8 cellular contexts compared by ENCODE assay signal in genomic region chr17:39687546-39688474, GRCh38. TPM values are rescaled to one million over a fixed set of nuclear protein-coding genes. Genes with fewer than 3 reads are reported as not detected.
DNase-seq lines count a peak whose midpoint lies in the region; ATAC-seq, FAIRE-seq and TF ChIP-seq lines count a peak whose summit lies in the region.

PGAP3 (minus strand) TSS chr17:39688057; CDS start chr17:39688014, 43 bp downstream.

- H3K27me3 Mint-ChIP-seq in T-cell, result no peaks in the 10 kb centered on the region

- TF ChIP-seq POLR2A in GM12891 (IDR thresholded peaks at IDR 0.05; ENCODE audit: low read depth, low read length) (peak; percentile 74), adrenal gland (IDR thresholded peaks at IDR 0.05) (peak in 1 of 2 donors; percentile 35)

- CTCF ChIA-PET in T-cell (lab: Charles Lee), result interaction anchor here in 1 of 2 donors (0.6 to 1.8 kb wide), 7 partner anchors 9 to 66 kb away, joined by 3 to 7 read pairs (median 3); partner anchors contain the start of gene MIEN1

- WGBS in adrenal gland, 4 donors, result 2 to 5% (median 3%) methylated on average over 23 to 45 of the region's 45 CpGs

- ATAC-seq in HG02798 (IDR thresholded peaks at IDR 0.05; ENCODE audit: poor library complexity, unreplicated experiment) (peak; percentile 93), T-cell (replicated peaks in 1 of 4) (peak; percentile 92), left cardiac atrium (peak; percentile 95 to 96), upper lobe of right lung (peak; percentile 95)

- H3K27ac ChIP-seq in adrenal gland, result peak within 1 kb of the TSS in 4 of 5 donors; percentile 54 to 94 (median 78)
- H3K27ac ChIP-seq in upper lobe of right lung, result peak within 1 kb of the TSS; percentile 91

- TF ChIP-seq CTCF in adrenal gland (IDR thresholded peaks at IDR 0.05), result no peak
- TF ChIP-seq CTCF in upper lobe of right lung (IDR thresholded peaks at IDR 0.05), result no peak

- intact Hi-C loops in adrenal gland (cut with DNase I), result no loop called here
- intact Hi-C loops in left cardiac atrium (cut with DNase I), result no loop called here
- intact Hi-C loops in posterior vena cava (cut with DNase I), result loop anchor here in 1 of 2 donors (10.0 kb wide), 1 partner anchor 53 kb away; the partner anchor contains the start of gene STARD3
- intact Hi-C loops in upper lobe of right lung (cut with DNase I), result no loop called here

- H3K4me3 ChIP-seq in adrenal gland (peak within 1 kb of the TSS in 3 of 4 donors; percentile 27 to 66 (median 44)), upper lobe of right lung (peak within 1 kb of the TSS; percentile 79)

- H3K36me3 Mint-ChIP-seq in T-cell, result peaks cover 25% of the 10 kb centered on the region

- H3K9me3 ChIP-seq in adrenal gland (replicated peaks in 1 of 3) (no peaks in the 10 kb centered on the region), upper lobe of right lung (no peaks in the 10 kb centered on the region)

- H3K27me3 ChIP-seq in adrenal gland (no peaks in the 10 kb centered on the region), upper lobe of right lung (no peaks in the 10 kb centered on the region)

- peak; percentile 90 for DNase-seq in GM12891 (ENCODE audit: insufficient read length, low spot score)
- peak; percentile 95 for DNase-seq in NCI-H1417 treated with DMSO at 0.1 percent for 48 hours (lab: John Stamatoyannopoulos, UW)
- peak; percentile 59 to 86 (median 77) for DNase-seq in T-cell
- DNase-seq in adrenal gland, result peak; percentile 79 to 91 (median 85)
- DNase-seq in left cardiac atrium, result peak; percentile 92
- peak; percentile 93 for DNase-seq in posterior vena cava (ENCODE audit: low spot score)
- DNase-seq in upper lobe of right lung, result peak; percentile 95

- peaks cover 25 to 32% (median 30%) of the 10 kb centered on the region in 3 donors for H3K4me1 Mint-ChIP-seq in T-cell

- FAIRE-seq in GM12891 (lab: Jason Lieb, UNC), result peak; percentile 92

- peak within 1 kb of the TSS; percentile 97 to 98 (median 97) for H3K4me3 Mint-ChIP-seq in T-cell

- H3K4me1 ChIP-seq in adrenal gland (replicated peaks in 1 of 2) (peaks cover 8 to 14% of the 10 kb centered on the region in 2 donors), upper lobe of right lung (peaks cover 16% of the 10 kb centered on the region)

- H3K36me3 ChIP-seq in adrenal gland (replicated peaks in 1 of 2) (no peaks in the 10 kb centered on the region), upper lobe of right lung (peaks cover 14% of the 10 kb centered on the region)

- no peaks in the 10 kb centered on the region for H3K9me3 Mint-ChIP-seq in T-cell

- peak within 1 kb of the TSS; percentile 99 for H3K27ac Mint-ChIP-seq in T-cell

- POLR2A ChIA-PET in T-cell (lab: Charles Lee), result interaction anchor here (0.6 to 1.3 kb wide), 3 partner anchors 12 to 832 kb away, joined by 3 to 4 read pairs (median 3); no protein-coding TSS in a partner anchor

TF ChIP-seq in GM12891, 5 proteins besides CTCF, POLR2A, EP300 and RAD21:
- peak; percentile 62; the same call in 1 of the 2 replicates for TF ChIP-seq SPI1 (IDR thresholded peaks at IDR 0.05; ENCODE audit: low read depth, low read length)
- peak; percentile 76 for TF ChIP-seq TAF1 (IDR thresholded peaks at IDR 0.05; ENCODE audit: low read depth, low read length)
- peak; percentile 77 for TF ChIP-seq POLR2AphosphoS5 (IDR thresholded peaks at IDR 0.05; ENCODE audit: low read depth, low read length)
- TF ChIP-seq PAX5 (IDR thresholded peaks at IDR 0.05; ENCODE audit: insufficient read depth, low read length, severe bottlenecking), result no peak
- peak; percentile 46; the same call in 1 of the 2 replicates for TF ChIP-seq POU2F2 (IDR thresholded peaks at IDR 0.05; ENCODE audit: low read depth, low read length)

RNA-seq across cellular contexts. Expression of gene PGAP3, which starts in this region (rescaled TPM):
- 6.9 TPM for polyA plus RNA-seq in GM12891 (2012; ENCODE audit: low read depth, missing spikeins)
- 10 to 100 TPM; 27.9 to 34.3 (median 31.7) TPM for total RNA-seq in T-cell
- total RNA-seq in adrenal gland, result 10 to 100 TPM; 19.3 to 35.1 (median 22.8) TPM
- 10 to 100 TPM in 2 of 3 donors, 1 to 10 TPM in 1; 7.6 to 24.2 (median 23.0) TPM for polyA plus RNA-seq in adrenal gland
- total RNA-seq in left cardiac atrium, result 10 to 100 TPM in 1 of 2 donors, 1 to 10 TPM in 1; 9.7 to 18.1 TPM
- 10 to 100 TPM; 12.0 to 12.3 TPM for total RNA-seq in posterior vena cava
- total RNA-seq in upper lobe of right lung, result 24.5 TPM

Comparison
In these comparisons a context has a peak if more than half of its experiments do, and no peak if none do; other contexts are left out.
1. Peak in every context shown above with its lines: DNase-seq, ATAC-seq, H3K4me3 ChIP-seq and H3K27ac ChIP-seq.